In genomic region chr16:48300391-48300856, GRCh38 we compare ENCODE assay signal across 12 cellular contexts. TPM values are rescaled to one million over a fixed set of nuclear protein-coding genes. Genes with fewer than 3 reads are reported as not detected.
DNase-seq lines count a peak whose midpoint lies in the region; ATAC-seq and TF ChIP-seq lines count a peak whose summit lies in the region.
"Had no signal": no experiment of that assay in that cellular context is flagged by ENCODE, and none has a peak within 500 bp of the region (broad histone marks: within the 10 kb centered on the region; RNA-seq: fewer than 3 reads in every experiment).

No MANE protein-coding gene starts in this region.

- TF ChIP-seq CTCF in left ventricle myocardium inferior (IDR thresholded peaks at IDR 0.05; ENCODE audit: borderline replicate concordance) (no peak), uterus (IDR thresholded peaks at IDR 0.05) (no peak)

- H3K4me1 ChIP-seq in right cardiac atrium (ENCODE audit: control insufficient read depth, insufficient read depth, low read length) (no peaks in the 10 kb centered on the region), left ventricle myocardium inferior (no peaks in the 10 kb centered on the region), uterus (no peaks in the 10 kb centered on the region)
- H3K4me1 ChIP-seq: parathyroid adenoma had no signal

- H3K27ac ChIP-seq in right cardiac atrium (ENCODE audit: low read length) (no peak overlapping the region), left ventricle myocardium inferior (replicated peaks) (no peak overlapping the region), SK-N-MC (peak overlapping the region; percentile 98), uterus (no peak overlapping the region)
- H3K27ac ChIP-seq: parathyroid adenoma had no signal

- no peaks in the 10 kb centered on the region for H3K9me3 ChIP-seq in right cardiac atrium (ENCODE audit: control insufficient read depth, low read length)
- no peaks in the 10 kb centered on the region for H3K9me3 ChIP-seq in left ventricle myocardium inferior (replicated peaks)
- no peaks in the 10 kb centered on the region for H3K9me3 ChIP-seq in SK-N-MC (ENCODE audit: low read depth, low read length)
- H3K9me3 ChIP-seq in uterus, result no peaks in the 10 kb centered on the region

- H3K27me3 ChIP-seq in right cardiac atrium (ENCODE audit: control insufficient read depth, insufficient read depth) (no peaks in the 10 kb centered on the region), left ventricle myocardium inferior (ENCODE audit: low read depth) (no peaks in the 10 kb centered on the region), uterus (no peaks in the 10 kb centered on the region)

- H3K9ac ChIP-seq in SK-N-MC (ENCODE audit: insufficient read length), result peak overlapping the region; percentile 71
- H3K9ac ChIP-seq: parathyroid adenoma had no signal

- WGBS in right cardiac atrium, result 63% methylated on average over 1 of the region's 1 CpG

- intact Hi-C loops in right cardiac atrium (cut with DNase I) (no loop called here), left ventricle myocardium inferior (cut with micrococcal nuclease) (no loop called here), uterus (cut with DNase I; ENCODE audit: low total_unique reads) (no loop called here)

- no peak for ATAC-seq in right cardiac atrium
- ATAC-seq in GM18868 (IDR thresholded peaks at IDR 0.05; ENCODE audit: unreplicated experiment), result no peak

- DNase-seq in right cardiac atrium, result peak in 2 of 3 donors; percentile 33 to 61
- no peak for DNase-seq in left ventricle myocardium inferior
- peak; percentile 20 for DNase-seq in SK-N-MC (ENCODE audit: low read depth, low spot score)
- peak; percentile 93 for DNase-seq in fibroblast of the conjunctiva (ENCODE audit: low read depth)
- DNase-seq in uterus, result peak; percentile 20 to 36
- DNase-seq in amniotic stem cell (lab: John Stamatoyannopoulos, UW), result no peak
- DNase-seq in SKM-1 (lab: John Stamatoyannopoulos, UW; ENCODE audit: unreplicated experiment), result no peak
- DNase-seq: CD8-positive, alpha-beta memory T cell; NCI-H510A had no signal

- no peak for TF ChIP-seq POLR2A in uterus (IDR thresholded peaks at IDR 0.05)

- H3K4me3 ChIP-seq in right cardiac atrium (ENCODE audit: low read length) (no peak overlapping the region), left ventricle myocardium inferior (no peak overlapping the region), SK-N-MC (0 out of 2 replicates have a peak overlapping the region, but pooled peaks have one; percentile 42), uterus (no peak overlapping the region)

- H3K36me3 ChIP-seq in left ventricle myocardium inferior, result peaks cover 91% of the 10 kb centered on the region
- H3K36me3 ChIP-seq in SK-N-MC (ENCODE audit: insufficient read depth, low read length), result peaks cover 21% of the 10 kb centered on the region
- H3K36me3 ChIP-seq in uterus, result no peaks in the 10 kb centered on the region

RNA-seq across cellular contexts. Expression of gene ABCC11, which starts 53.1 kb away (rescaled TPM):
- under 1 TPM in 2 of 4 donors, not detected in 2; 0.09 to 0.25 TPM for total RNA-seq in right cardiac atrium
- polyA plus RNA-seq in right cardiac atrium, result 0.09 TPM
- 0.05 TPM for total RNA-seq in left ventricle myocardium inferior
- total RNA-seq in uterus, result under 1 TPM in 1 of 4 donors, not detected in 3; 0.48 TPM
- total RNA-seq: activated T-helper 1 cell treated with anti-CD3 and anti-CD28 coated beads, Interleukin-12 subunit alpha, Interleukin-12 subunit beta, Interleukin-2, Interleukin-4 antibody, amounts not matched to agents 30 ng/mL and 10 ng/mL and 1 ng/mL, durations not matched to agents 14 hours and 24 hours and 36 hours had no signal
- polyA plus RNA-seq: CD8-positive, alpha-beta memory T cell had no signal

RNA-seq across cellular contexts. Expression of gene LONP2, which starts 56.3 kb away (rescaled TPM):
- total RNA-seq in right cardiac atrium, result 10 to 100 TPM; 69.6 to 79.3 (median 75.8) TPM
- 29.3 TPM for polyA plus RNA-seq in right cardiac atrium
- 67.8 TPM for total RNA-seq in left ventricle myocardium inferior
- total RNA-seq in uterus, result 10 to 100 TPM; 28.2 to 88.9 (median 64.3) TPM

Comparison
In these comparisons a context has a peak if more than half of its experiments do, and no peak if none do; other contexts are left out.
1. DNase-seq: peak in right cardiac atrium (2 of 3), SK-N-MC (single experiment), fibroblast of the conjunctiva (single experiment) and uterus (2 of 2); none in left ventricle myocardium inferior (single experiment), amniotic stem cell (single experiment) and SKM-1 (single experiment).